ENCODE assay signal across 9 cellular contexts in the genomic region with DNA sequence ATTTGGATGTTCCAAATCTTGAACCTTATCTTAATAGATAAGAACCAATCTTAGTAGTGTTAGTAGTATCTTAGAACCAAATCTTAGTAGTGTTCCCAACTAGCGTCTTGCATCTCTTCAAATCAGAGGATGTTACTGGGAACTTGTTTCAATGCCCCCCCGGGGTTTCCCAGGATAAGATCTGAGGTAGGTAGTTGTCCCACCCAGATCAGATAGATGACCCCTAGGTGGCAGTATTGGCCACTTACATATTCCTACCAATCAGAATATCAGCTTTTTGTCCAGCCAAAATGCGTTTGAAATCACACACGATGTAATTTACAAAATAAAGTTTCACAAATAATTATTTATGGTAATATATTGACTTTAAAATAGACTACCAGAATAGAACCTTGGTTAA.
DNase-seq lines count a peak whose midpoint lies in the region; ATAC-seq and TF ChIP-seq lines count a peak whose summit lies in the region.
"Had no signal": no experiment of that assay in that cellular context is flagged by ENCODE, and none has a peak within 500 bp of the region (broad histone marks: within the 10 kb centered on the region; RNA-seq: fewer than 3 reads in every experiment).

No MANE protein-coding gene starts in this region.

- H3K27ac ChIP-seq in A673 (ENCODE audit: low read depth, low read length, poor library complexity, severe bottlenecking), result no peak overlapping the region

- H3K4me3 Mint-ChIP-seq in chondrocyte (ENCODE audit: unreplicated experiment), result no peak overlapping the region
- H3K4me3 Mint-ChIP-seq: activated T-cell treated with anti-CD3 and anti-CD28 coated beads, Interleukin-2, amount 50 U/mL, for 72 hours had no signal

- TF ChIP-seq CTCF in A673 (conservative IDR thresholded peaks at IDR 0.05; ENCODE audit: low read depth, low read length), result peak; percentile 69
- peak; percentile 57; the same call in 1 of the 2 replicates for TF ChIP-seq CTCF in GM12874 (IDR thresholded peaks at IDR 0.05; ENCODE audit: insufficient read depth, low read depth, low read length)
- no peak for TF ChIP-seq CTCF in chondrocyte (IDR thresholded peaks at IDR 0.05)

- H3K27ac Mint-ChIP-seq in chondrocyte (ENCODE audit: unreplicated experiment), result no peak overlapping the region
- H3K27ac Mint-ChIP-seq: activated T-cell treated with anti-CD3 and anti-CD28 coated beads, Interleukin-2, amount 50 U/mL, for 72 hours had no signal

- H3K9me3 ChIP-seq in A673 (ENCODE audit: low read depth, low read length, poor library complexity, severe bottlenecking), result no peaks in the 10 kb centered on the region

- DNase-seq in A673 (ENCODE audit: low spot score) (peak; percentile 55), Kasumi-1 (lab: John Stamatoyannopoulos, UW) (peak; percentile 19 to 33), dermis blood vessel endothelial cell (peak; percentile 36), NCI-H2029 (lab: John Stamatoyannopoulos, UW) (no peak), chondrocyte (ENCODE audit: low spot score) (no peak), mesenteric fat pad (ENCODE audit: low spot score) (no peak)

- POLR2A ChIA-PET in A673 (lab: Charles Lee; ENCODE audit: low non-redundant PET), result no interaction called here

- no peaks in the 10 kb centered on the region for H3K36me3 ChIP-seq in A673 (ENCODE audit: insufficient read depth, low read length, poor library complexity, severe bottlenecking)

- intact Hi-C loops in A673 (cut with micrococcal nuclease; ENCODE audit: unreplicated experiment), result loop anchor here (2.0 kb wide), 1 partner anchor 205 kb away; no protein-coding TSS in a partner anchor

- no peaks in the 10 kb centered on the region for H3K27me3 ChIP-seq in A673 (replicated peaks; ENCODE audit: insufficient read depth, low read depth, low read length, poor library complexity)

- no peaks in the 10 kb centered on the region for H3K4me1 Mint-ChIP-seq in chondrocyte (ENCODE audit: low read depth)

- CTCF ChIA-PET in A673 (lab: Charles Lee), result interaction anchor here (0.5 kb wide), 1 partner anchor 78 kb away, joined by 5 read pairs; no protein-coding TSS in a partner anchor

- no peaks in the 10 kb centered on the region for H3K36me3 Mint-ChIP-seq in chondrocyte (ENCODE audit: low read depth)

- no TSS peak for BruUV-seq in A673 (replicated peaks; lab: Mats Ljungman, UMichigan)

- H3K4me3 ChIP-seq in A673 (ENCODE audit: low read depth, low read length, poor library complexity, severe bottlenecking), result no peak overlapping the region

- no peaks in the 10 kb centered on the region for H3K9me3 Mint-ChIP-seq in chondrocyte (ENCODE audit: low read depth)

- H3K27me3 Mint-ChIP-seq in chondrocyte (ENCODE audit: low read depth), result no peaks in the 10 kb centered on the region

- no peaks in the 10 kb centered on the region for H3K4me1 ChIP-seq in A673 (ENCODE audit: insufficient read depth, low read length, poor library complexity, severe bottlenecking)

- no peak for ATAC-seq in HG03139 (IDR thresholded peaks at IDR 0.05; ENCODE audit: unreplicated experiment)
- ATAC-seq: activated T-cell treated with anti-CD3 and anti-CD28 coated beads, Interleukin-2, amount 50 U/mL, for 72 hours had no signal

Comparison
In these comparisons a context has a peak if more than half of its experiments do, and no peak if none do; other contexts are left out.
1. DNase-seq: peak in A673 (single experiment), Kasumi-1 (2 of 2) and dermis blood vessel endothelial cell (single experiment); none in NCI-H2029 (single experiment), chondrocyte (single experiment) and mesenteric fat pad (single experiment).